ENCODE assay signal across 8 cellular contexts in the genomic region with DNA sequence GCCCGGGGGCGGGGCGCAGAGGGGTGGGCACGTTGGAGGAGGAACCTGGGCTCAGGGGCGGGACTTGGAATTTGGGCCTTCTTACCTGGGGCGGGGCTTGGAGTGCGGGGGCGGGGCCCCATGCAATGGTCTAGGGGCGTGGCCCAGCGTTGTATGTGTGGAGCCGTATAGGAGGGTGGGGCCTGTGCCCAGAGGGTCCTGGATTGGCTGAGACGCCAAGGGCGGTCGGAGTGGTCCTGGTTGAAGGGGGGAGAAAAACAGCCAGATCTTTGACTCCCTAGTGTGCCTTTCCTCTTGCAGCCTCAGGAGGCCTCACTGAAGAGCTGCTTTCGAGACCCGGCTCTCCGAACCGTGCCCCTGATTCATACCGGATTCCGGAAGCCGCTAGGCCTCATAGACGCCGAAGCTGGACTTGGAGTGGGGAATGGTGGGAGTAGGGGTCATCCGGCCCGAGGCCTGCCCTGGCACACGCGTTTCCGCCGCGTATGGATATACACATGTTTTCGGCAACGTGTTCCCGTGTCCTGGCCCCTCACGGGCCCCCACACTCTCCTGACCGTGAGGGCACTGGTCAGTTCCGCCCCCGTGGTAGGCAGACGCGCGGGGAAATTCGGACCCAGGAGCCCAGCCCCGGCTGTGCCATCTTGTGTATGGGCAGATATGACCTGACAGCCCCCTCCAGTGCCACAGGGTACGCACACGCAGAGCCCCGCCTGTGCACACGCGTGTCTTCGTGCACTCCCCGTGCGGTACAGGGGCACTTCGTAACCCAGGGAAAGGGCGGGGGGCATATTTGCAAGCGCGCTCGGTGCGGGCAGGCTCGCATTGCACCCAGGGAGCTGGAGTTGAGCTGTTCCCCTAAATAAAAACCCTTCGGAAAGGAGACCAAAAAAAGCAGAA. TPM values are rescaled to one million over a fixed set of nuclear protein-coding genes. Genes with fewer than 3 reads are reported as not detected.
DNase-seq lines count a peak whose midpoint lies in the region; ATAC-seq and TF ChIP-seq lines count a peak whose summit lies in the region.

No MANE protein-coding gene starts in this region.

- peak overlapping the region; percentile 94 for H3K4me3 Mint-ChIP-seq in natural killer cell treated with Interleukin-12 subunit alpha and Interleukin-12 subunit beta and Interleukin-15 and Interleukin-18, amount 100 ng/mL, for 72 hours

- H3K9me3 Mint-ChIP-seq in natural killer cell treated with Interleukin-12 subunit alpha and Interleukin-12 subunit beta and Interleukin-15 and Interleukin-18, amount 100 ng/mL, for 72 hours = no peaks in the 10 kb centered on the region

- POLR2A ChIA-PET in RWPE1 (lab: Yijun Ruan, JAX; ENCODE audit: low non-redundant PET) = interaction anchor here (0.7 kb wide), 1 partner anchor 15 kb away, joined by 3 read pairs; no protein-coding TSS in a partner anchor

- H3K36me3 Mint-ChIP-seq in natural killer cell treated with Interleukin-12 subunit alpha and Interleukin-12 subunit beta and Interleukin-15 and Interleukin-18, amount 100 ng/mL, for 72 hours = peaks cover 10% of the 10 kb centered on the region

- CTCF ChIA-PET in RWPE1 (lab: Yijun Ruan, JAX) = no interaction called here

- H3K4me1 Mint-ChIP-seq in natural killer cell treated with Interleukin-12 subunit alpha and Interleukin-12 subunit beta and Interleukin-15 and Interleukin-18, amount 100 ng/mL, for 72 hours (ENCODE audit: low read depth in 2 of 2) = peaks cover 29 to 35% of the 10 kb centered on the region in 2 donors

- peak overlapping the region; percentile 96 for H3K27ac ChIP-seq in RWPE1

- peak overlapping the region; percentile 73 to 82 for H3K27ac Mint-ChIP-seq in natural killer cell treated with Interleukin-12 subunit alpha and Interleukin-12 subunit beta and Interleukin-15 and Interleukin-18, amount 100 ng/mL, for 72 hours

- ATAC-seq in GM21723 (IDR thresholded peaks at IDR 0.05; ENCODE audit: unreplicated experiment) = peak; percentile 59
- peak; percentile 91 to 92 for ATAC-seq in natural killer cell treated with Interleukin-12 subunit alpha and Interleukin-12 subunit beta and Interleukin-15 and Interleukin-18, amount 100 ng/mL, for 72 hours

- TF ChIP-seq CTCF in RWPE1 (conservative IDR thresholded peaks at IDR 0.05; ENCODE audit: low read depth) (no peak), fibroblast of pulmonary artery (IDR thresholded peaks at IDR 0.05; ENCODE audit: low read length, missing control alignments) (peak; percentile 19)

- no peaks in the 10 kb centered on the region for H3K27me3 Mint-ChIP-seq in natural killer cell treated with Interleukin-12 subunit alpha and Interleukin-12 subunit beta and Interleukin-15 and Interleukin-18, amount 100 ng/mL, for 72 hours

- peak; percentile 95 for DNase-seq in DMS79 treated with DMSO at 0.1 percent for 48 hours (lab: John Stamatoyannopoulos, UW)
- DNase-seq in LHCN-M2 (ENCODE audit: low read depth) = peak; percentile 96
- DNase-seq in RWPE1 (ENCODE audit: low spot score) = peak; percentile 95
- DNase-seq in activated T-helper 9 cell treated with anti-CD3 and anti-CD28 coated beads, Interleukin-2, amount 50 U/mL, for 16 hours (ENCODE audit: low read depth) = peak; percentile 82
- peak; percentile 98 for DNase-seq in fibroblast of pulmonary artery (ENCODE audit: low read depth)
- peak; percentile 94 for DNase-seq in natural killer cell treated with Interleukin-12 subunit alpha and Interleukin-12 subunit beta and Interleukin-15 and Interleukin-18, amount 100 ng/mL, for 72 hours (ENCODE audit: low spot score)
- peak; percentile 88 for DNase-seq in stimulated activated naive CD4-positive, alpha-beta T cell treated with Interleukin-2 at 50 U/mL for 16 hours (lab: John Stamatoyannopoulos, UW)

- H3K4me3 ChIP-seq in fibroblast of pulmonary artery (replicated peaks; ENCODE audit: low read depth, low read length) = peak overlapping the region; percentile 84

RNA-seq across cellular contexts. Expression of gene PRR12, which starts 0.7 kb away (rescaled TPM):
- 3.8 and 5.5 TPM in 2 replicates for total RNA-seq in LHCN-M2 (2014; rRNA removed)
- polyA plus RNA-seq in LHCN-M2 (2012) = 9.0 TPM
- total RNA-seq in natural killer cell treated with Interleukin-12 subunit alpha and Interleukin-12 subunit beta and Interleukin-15 and Interleukin-18, amount 100 ng/mL, for 72 hours = 10 to 100 TPM; 29.7 to 45.7 TPM

RNA-seq across cellular contexts. Expression of gene PRRG2, which starts 9.2 kb away (rescaled TPM):
- 0.29 and 0.38 TPM in 2 replicates for total RNA-seq in LHCN-M2 (2014; rRNA removed)
- polyA plus RNA-seq in LHCN-M2 (2012) = 0.11 TPM
- 1 to 10 TPM in 1 of 2 donors, under 1 TPM in 1; 0.81 to 1.5 TPM for total RNA-seq in natural killer cell treated with Interleukin-12 subunit alpha and Interleukin-12 subunit beta and Interleukin-15 and Interleukin-18, amount 100 ng/mL, for 72 hours

RNA-seq across cellular contexts. Expression of gene NOSIP, which starts 10.0 kb away (rescaled TPM):
- 75.2 and 76.8 TPM in 2 replicates for total RNA-seq in LHCN-M2 (2014; rRNA removed)
- polyA plus RNA-seq in LHCN-M2 (2012) = 116 TPM
- total RNA-seq in natural killer cell treated with Interleukin-12 subunit alpha and Interleukin-12 subunit beta and Interleukin-15 and Interleukin-18, amount 100 ng/mL, for 72 hours = 10 to 100 TPM; 70.6 to 75.2 TPM

RNA-seq across cellular contexts. Expression of gene RRAS, which starts 49.6 kb away (rescaled TPM):
- 61.3 and 65.3 TPM in 2 replicates for total RNA-seq in LHCN-M2 (2014; rRNA removed)
- 228 TPM for polyA plus RNA-seq in LHCN-M2 (2012)
- 10 to 100 TPM in 1 of 2 donors, 1 to 10 TPM in 1; 4.1 to 10.4 TPM for total RNA-seq in natural killer cell treated with Interleukin-12 subunit alpha and Interleukin-12 subunit beta and Interleukin-15 and Interleukin-18, amount 100 ng/mL, for 72 hours

RNA-seq across cellular contexts. Expression of gene SCAF1, which starts 51.7 kb away (rescaled TPM):
- total RNA-seq in LHCN-M2 (2014; rRNA removed) = 23.9 and 24.8 TPM in 2 replicates
- polyA plus RNA-seq in LHCN-M2 (2012) = 44.4 TPM
- total RNA-seq in natural killer cell treated with Interleukin-12 subunit alpha and Interleukin-12 subunit beta and Interleukin-15 and Interleukin-18, amount 100 ng/mL, for 72 hours = 100 to 1,000 TPM in 1 of 2 donors, 10 to 100 TPM in 1; 75.8 to 106 TPM

Comparison
In these comparisons a context has a peak if more than half of its experiments do, and no peak if none do; other contexts are left out.
1. Peak in every context shown above with its lines: DNase-seq, ATAC-seq, H3K4me3 ChIP-seq and H3K27ac ChIP-seq.